ENCODE assay signal across 3 cellular contexts in the genomic region with DNA sequence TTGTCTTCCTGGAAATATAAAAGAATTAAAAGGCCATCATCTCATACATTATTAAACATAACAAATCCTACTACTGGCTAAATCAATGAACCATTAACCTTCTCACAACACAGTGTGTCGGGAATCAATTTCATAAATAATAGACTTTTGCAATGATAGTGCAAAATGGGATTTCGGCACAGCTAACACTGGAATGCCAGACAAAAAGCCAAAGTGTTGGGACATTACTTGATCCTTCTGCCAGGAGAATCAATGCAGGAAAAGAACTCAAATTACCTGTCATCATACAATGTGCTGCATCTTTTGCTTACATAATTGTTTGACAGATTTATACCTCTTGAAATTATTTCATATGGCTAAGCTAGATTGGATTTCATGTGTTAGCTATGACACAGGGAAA.
"Had no signal": no experiment of that assay in that cellular context is flagged by ENCODE, and none has a peak within 500 bp of the region (broad histone marks: within the 10 kb centered on the region; RNA-seq: fewer than 3 reads in every experiment).

No MANE protein-coding gene starts in this region.

- ATAC-seq: GM12878 had no signal

- DNase-seq: GDM1, GF-D8 had no signal

- H3K4me3 ChIP-seq: GM12878 had no signal
